In the genomic region with DNA sequence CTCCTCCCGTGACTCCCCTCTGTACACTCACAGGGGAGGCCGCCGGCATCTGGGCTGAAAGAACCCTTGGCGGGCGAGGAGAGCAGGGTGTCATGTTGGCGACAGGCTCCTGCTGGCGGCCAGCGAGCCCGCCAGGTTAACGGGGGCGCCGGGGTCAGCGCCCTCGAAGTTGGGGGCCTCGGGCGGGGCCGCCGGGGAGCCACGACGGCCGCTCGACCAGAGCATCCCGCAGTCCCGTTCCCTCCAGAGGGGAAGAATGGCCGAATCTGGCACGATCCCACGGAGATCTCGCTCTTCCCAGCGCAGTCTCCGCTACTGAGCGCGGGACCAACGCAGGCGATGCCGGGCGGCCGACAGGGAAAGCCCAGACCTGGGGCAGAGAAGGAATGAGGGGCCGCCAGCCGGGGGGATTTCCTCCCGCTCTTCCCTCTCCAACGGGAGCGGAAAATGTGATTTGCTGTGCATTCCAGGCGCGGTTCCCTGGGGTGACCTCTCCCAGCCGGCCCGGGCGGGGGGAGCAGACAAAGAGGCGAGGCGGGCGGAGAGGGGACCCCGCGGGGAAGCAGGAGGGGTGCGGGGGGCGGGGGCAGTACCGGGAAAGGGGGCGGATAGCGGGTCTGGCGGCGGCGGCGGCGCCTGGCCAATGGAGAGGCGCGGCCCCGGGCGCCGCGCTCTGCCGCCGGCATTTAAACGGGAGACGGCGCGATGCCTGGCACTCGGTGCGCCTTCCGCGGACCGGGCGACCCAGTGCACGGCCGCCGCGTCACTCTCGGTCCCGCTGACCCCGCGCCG, we compare ENCODE assay signal across 8 cellular contexts. TPM values are rescaled to one million over a fixed set of nuclear protein-coding genes. Genes with fewer than 3 reads are reported as not detected.
DNase-seq lines count a peak whose midpoint lies in the region; ATAC-seq and TF ChIP-seq lines count a peak whose summit lies in the region.

TSS of gene GREM1 (plus strand) at position 715 of the 792 bp plus-strand sequence. CDS start 12,687 bp downstream, outside the sequence.

- no peaks in the 10 kb centered on the region for H3K36me3 ChIP-seq in mesodermal cell (ENCODE audit: control insufficient read depth, insufficient read depth, low read length)

- intact Hi-C loops in dendritic cell treated with granulocyte-macrophage colony-stimulating factor and Interleukin-4, amounts not matched to agents 40 ng/mL and 50 ng/mL, for 4 days (cut with micrococcal nuclease) = no loop called here

- H3K27me3 Mint-ChIP-seq in activated naive CD8-positive, alpha-beta T cell = peaks cover 41% of the 10 kb centered on the region
- peaks cover 87% of the 10 kb centered on the region for H3K27me3 Mint-ChIP-seq in activated naive CD8-positive, alpha-beta T cell treated with anti-CD3 and anti-CD28 coated beads for 36 hours
- peaks cover 78% of the 10 kb centered on the region for H3K27me3 Mint-ChIP-seq in dendritic cell treated with granulocyte-macrophage colony-stimulating factor and Interleukin-4, amounts not matched to agents 40 ng/mL and 50 ng/mL, for 4 days
- peaks cover 94% of the 10 kb centered on the region for H3K27me3 Mint-ChIP-seq in type B pancreatic cell

- peaks cover 9% of the 10 kb centered on the region for H3K4me1 ChIP-seq in mesodermal cell (ENCODE audit: control insufficient read depth, insufficient read depth, low read length, poor library complexity, severe bottlenecking)

- peak within 1 kb of the TSS; percentile 43 for H3K27ac ChIP-seq in mesodermal cell (ENCODE audit: low read depth, low read length, severe bottlenecking)

- peaks cover 18% of the 10 kb centered on the region for H3K4me1 Mint-ChIP-seq in activated naive CD8-positive, alpha-beta T cell (ENCODE audit: low read depth)
- H3K4me1 Mint-ChIP-seq in activated naive CD8-positive, alpha-beta T cell treated with anti-CD3 and anti-CD28 coated beads for 36 hours = peaks cover 14% of the 10 kb centered on the region
- H3K4me1 Mint-ChIP-seq in dendritic cell treated with granulocyte-macrophage colony-stimulating factor and Interleukin-4, amounts not matched to agents 40 ng/mL and 50 ng/mL, for 4 days (ENCODE audit: low read depth) = peaks cover 26% of the 10 kb centered on the region
- peaks cover 18% of the 10 kb centered on the region for H3K4me1 Mint-ChIP-seq in type B pancreatic cell (ENCODE audit: unreplicated experiment)

- WGBS in mesodermal cell (ENCODE audit: insufficient coverage in 2 of 2), 2 experiments = 0 to 2% methylated on average over 65 to 66 of the region's 89 CpGs

- H3K36me3 Mint-ChIP-seq in activated naive CD8-positive, alpha-beta T cell = no peaks in the 10 kb centered on the region
- H3K36me3 Mint-ChIP-seq in activated naive CD8-positive, alpha-beta T cell treated with anti-CD3 and anti-CD28 coated beads for 36 hours = no peaks in the 10 kb centered on the region
- no peaks in the 10 kb centered on the region for H3K36me3 Mint-ChIP-seq in dendritic cell treated with granulocyte-macrophage colony-stimulating factor and Interleukin-4, amounts not matched to agents 40 ng/mL and 50 ng/mL, for 4 days (ENCODE audit: low read depth)
- H3K36me3 Mint-ChIP-seq in type B pancreatic cell = peaks cover 2% of the 10 kb centered on the region

- H3K4me3 Mint-ChIP-seq in activated naive CD8-positive, alpha-beta T cell = peak within 1 kb of the TSS; percentile 44
- H3K4me3 Mint-ChIP-seq in activated naive CD8-positive, alpha-beta T cell treated with anti-CD3 and anti-CD28 coated beads for 36 hours = no peak within 1 kb of the TSS
- H3K4me3 Mint-ChIP-seq in dendritic cell treated with granulocyte-macrophage colony-stimulating factor and Interleukin-4, amounts not matched to agents 40 ng/mL and 50 ng/mL, for 4 days = peak within 1 kb of the TSS; percentile 72
- H3K4me3 Mint-ChIP-seq in type B pancreatic cell = peak within 1 kb of the TSS; percentile 85

- peak within 1 kb of the TSS; percentile 61 for H3K4me3 ChIP-seq in mesodermal cell (ENCODE audit: extremely low read depth, insufficient read depth, low read length, poor library complexity, severe bottlenecking)

- H3K9me3 Mint-ChIP-seq in activated naive CD8-positive, alpha-beta T cell (ENCODE audit: low read depth) = no peaks in the 10 kb centered on the region
- no peaks in the 10 kb centered on the region for H3K9me3 Mint-ChIP-seq in activated naive CD8-positive, alpha-beta T cell treated with anti-CD3 and anti-CD28 coated beads for 36 hours
- H3K9me3 Mint-ChIP-seq in dendritic cell treated with granulocyte-macrophage colony-stimulating factor and Interleukin-4, amounts not matched to agents 40 ng/mL and 50 ng/mL, for 4 days = no peaks in the 10 kb centered on the region
- no peaks in the 10 kb centered on the region for H3K9me3 Mint-ChIP-seq in type B pancreatic cell

- no peak for DNase-seq in activated naive CD8-positive, alpha-beta T cell treated with anti-CD3 and anti-CD28 coated beads for 36 hours
- DNase-seq in type B pancreatic cell (ENCODE audit: extremely low spot score, unreplicated experiment) (peak; percentile 78), SW 1271 (lab: John Stamatoyannopoulos, UW) (no peak)

- H3K27ac Mint-ChIP-seq in activated naive CD8-positive, alpha-beta T cell = no peak within 1 kb of the TSS
- no peak within 1 kb of the TSS for H3K27ac Mint-ChIP-seq in activated naive CD8-positive, alpha-beta T cell treated with anti-CD3 and anti-CD28 coated beads for 36 hours
- H3K27ac Mint-ChIP-seq in dendritic cell treated with granulocyte-macrophage colony-stimulating factor and Interleukin-4, amounts not matched to agents 40 ng/mL and 50 ng/mL, for 4 days = no peak within 1 kb of the TSS
- H3K27ac Mint-ChIP-seq in type B pancreatic cell = no peak within 1 kb of the TSS

- no peak for TF ChIP-seq CTCF in type B pancreatic cell (conservative IDR thresholded peaks at IDR 0.05)

- H3K9me3 ChIP-seq in mesodermal cell (ENCODE audit: control insufficient read depth, low read length) = no peaks in the 10 kb centered on the region

- ATAC-seq in HG02588 (IDR thresholded peaks at IDR 0.05; ENCODE audit: unreplicated experiment) (no peak), HG02623 (IDR thresholded peaks at IDR 0.05; ENCODE audit: unreplicated experiment) (no peak)

RNA-seq across cellular contexts. Expression of gene GREM1, which starts in this region (rescaled TPM):
- total RNA-seq in activated naive CD8-positive, alpha-beta T cell treated with anti-CD3 and anti-CD28 coated beads for 36 hours = not detected
- polyA plus RNA-seq in mesodermal cell (2013, experiment 1 of 2) = 47.9 TPM
- polyA plus RNA-seq in mesodermal cell (2013, experiment 2 of 2) = 35.6 TPM
- total RNA-seq in type B pancreatic cell (ENCODE audit: low replicate concordance) = 2.5 and 56.6 TPM in 2 replicates
